ENCODE assay signal across 14 cellular contexts in genomic region chr18:62368100-62368499, GRCh38. TPM values are rescaled to one million over a fixed set of nuclear protein-coding genes. Genes with fewer than 3 reads are reported as not detected.
DNase-seq lines count a peak whose midpoint lies in the region; ATAC-seq and TF ChIP-seq lines count a peak whose summit lies in the region.
"Had no signal": no experiment of that assay in that cellular context is flagged by ENCODE, and none has a peak within 500 bp of the region (broad histone marks: within the 10 kb centered on the region; RNA-seq: fewer than 3 reads in every experiment).

No MANE protein-coding gene starts in this region.

- peaks cover 64% of the 10 kb centered on the region for H3K36me3 Mint-ChIP-seq in T-helper 2 cell treated with Interferon-gamma antibody and Interleukin-4, amounts not matched to agents 5 μg/mL and 100 μg/mL, for 36 hours (ENCODE audit: low read depth)
- H3K36me3 Mint-ChIP-seq: stimulated activated memory B cell treated with anti-CD40 and anti-IgM and Interleukin-4, amounts not matched to agents 10 μg/mL and 1 μg/mL and 100 μg/mL, for 72 hours had no signal

- DNase-seq in T-helper 2 cell treated with Interferon-gamma antibody and Interleukin-4, amounts not matched to agents 5 μg/mL and 100 μg/mL, for 36 hours (ENCODE audit: low spot score), result no peak
- DNase-seq in BE2C (no peak), ovary (no peak), heart right ventricle (no peak)
- DNase-seq: activated effector memory CD4-positive, alpha-beta T cell treated with anti-CD3 and anti-CD28 coated beads, Interleukin-2, amount 50 U/mL, for 16 hours; Caco-2; hypothalamus; Right ventricle myocardium superior had no signal

- no peaks in the 10 kb centered on the region for H3K36me3 ChIP-seq in BE2C
- H3K36me3 ChIP-seq in ovary, result no peaks in the 10 kb centered on the region
- no peaks in the 10 kb centered on the region for H3K36me3 ChIP-seq in heart right ventricle
- H3K36me3 ChIP-seq: breast epithelium had no signal

- peak; percentile 57 for ATAC-seq in GM18909 (IDR thresholded peaks at IDR 0.05; ENCODE audit: poor library complexity, unreplicated experiment)
- ATAC-seq in GM21423 (IDR thresholded peaks at IDR 0.05; ENCODE audit: unreplicated experiment), result peak; percentile 44
- peak; percentile 61 for ATAC-seq in HG03025 (IDR thresholded peaks at IDR 0.05; ENCODE audit: low FRiP score, unreplicated experiment)
- ATAC-seq in heart right ventricle, result no peak
- ATAC-seq: stimulated activated memory B cell treated with anti-CD40 and anti-IgM and Interleukin-4, amounts not matched to agents 10 μg/mL and 1 μg/mL and 100 μg/mL, for 72 hours had no signal

- no peaks in the 10 kb centered on the region for H3K27me3 Mint-ChIP-seq in T-helper 2 cell treated with Interferon-gamma antibody and Interleukin-4, amounts not matched to agents 5 μg/mL and 100 μg/mL, for 36 hours (ENCODE audit: low read depth)
- H3K27me3 Mint-ChIP-seq: stimulated activated memory B cell treated with anti-CD40 and anti-IgM and Interleukin-4, amounts not matched to agents 10 μg/mL and 1 μg/mL and 100 μg/mL, for 72 hours had no signal

- TF ChIP-seq CTCF in BE2C (IDR thresholded peaks at IDR 0.05; ENCODE audit: low read depth, low read length) (no peak), ovary (IDR thresholded peaks at IDR 0.05) (no peak), heart right ventricle (IDR thresholded peaks at IDR 0.05) (no peak)

- intact Hi-C loops in ovary (cut with DNase I), result no loop called here
- intact Hi-C loops in heart right ventricle (cut with DNase I), result loop anchor here in 1 of 10 donors (1.0 kb wide), 1 partner anchor 17 kb away; no protein-coding TSS in a partner anchor

- H3K4me1 ChIP-seq in BE2C (no peaks in the 10 kb centered on the region), ovary (ENCODE audit: insufficient read depth) (no peaks in the 10 kb centered on the region), heart right ventricle (no peaks in the 10 kb centered on the region)
- H3K4me1 ChIP-seq: breast epithelium, Caco-2 had no signal

- no peaks in the 10 kb centered on the region for H3K9me3 Mint-ChIP-seq in T-helper 2 cell treated with Interferon-gamma antibody and Interleukin-4, amounts not matched to agents 5 μg/mL and 100 μg/mL, for 36 hours
- H3K9me3 Mint-ChIP-seq: stimulated activated memory B cell treated with anti-CD40 and anti-IgM and Interleukin-4, amounts not matched to agents 10 μg/mL and 1 μg/mL and 100 μg/mL, for 72 hours had no signal

- WGBS in ovary, 3 donors, result 82 to 89% (median 87%) methylated on average over 2 of the region's 2 CpGs
- WGBS in heart right ventricle, 2 donors, result 92 to 93% methylated on average over 2 of the region's 2 CpGs

- H3K27ac ChIP-seq in ovary, result no peak overlapping the region
- H3K27ac ChIP-seq in heart right ventricle, result no peak overlapping the region
- H3K27ac ChIP-seq: breast epithelium had no signal

- no peak for TF ChIP-seq EP300 in ovary (IDR thresholded peaks at IDR 0.05)

- H3K9me3 ChIP-seq in BE2C, result no peaks in the 10 kb centered on the region
- no peaks in the 10 kb centered on the region for H3K9me3 ChIP-seq in ovary
- H3K9me3 ChIP-seq in heart right ventricle, result no peaks in the 10 kb centered on the region
- H3K9me3 ChIP-seq: breast epithelium, Caco-2 had no signal

- peak overlapping the region; percentile 27 for H3K27ac Mint-ChIP-seq in T-helper 2 cell treated with Interferon-gamma antibody and Interleukin-4, amounts not matched to agents 5 μg/mL and 100 μg/mL, for 36 hours
- H3K27ac Mint-ChIP-seq: stimulated activated memory B cell treated with anti-CD40 and anti-IgM and Interleukin-4, amounts not matched to agents 10 μg/mL and 1 μg/mL and 100 μg/mL, for 72 hours had no signal

- peak overlapping the region; percentile 4 for H3K4me3 Mint-ChIP-seq in T-helper 2 cell treated with Interferon-gamma antibody and Interleukin-4, amounts not matched to agents 5 μg/mL and 100 μg/mL, for 36 hours
- H3K4me3 Mint-ChIP-seq: stimulated activated memory B cell treated with anti-CD40 and anti-IgM and Interleukin-4, amounts not matched to agents 10 μg/mL and 1 μg/mL and 100 μg/mL, for 72 hours had no signal

- no peaks in the 10 kb centered on the region for H3K27me3 ChIP-seq in BE2C
- H3K27me3 ChIP-seq in ovary, result no peaks in the 10 kb centered on the region
- H3K27me3 ChIP-seq in heart right ventricle, result peaks cover 0 to 4% (median 0%) of the 10 kb centered on the region in 7 donors
- H3K27me3 ChIP-seq: breast epithelium had no signal

- no peak overlapping the region for H3K4me3 ChIP-seq in BE2C (ENCODE audit: low read depth, low read length)
- H3K4me3 ChIP-seq in ovary, result no peak overlapping the region
- H3K4me3 ChIP-seq in heart right ventricle, result no peak overlapping the region
- H3K4me3 ChIP-seq: breast epithelium, lung had no signal

- peaks cover 54% of the 10 kb centered on the region for H3K4me1 Mint-ChIP-seq in T-helper 2 cell treated with Interferon-gamma antibody and Interleukin-4, amounts not matched to agents 5 μg/mL and 100 μg/mL, for 36 hours (ENCODE audit: low read depth)

- TF ChIP-seq POLR2A in ovary (IDR thresholded peaks at IDR 0.05), result no peak

RNA-seq across cellular contexts. Expression of gene TNFRSF11A, which starts 43.0 kb away (rescaled TPM):
- not detected for polyA plus RNA-seq in BE2C (2012; ENCODE audit: insufficient read depth, insufficient read length, low read depth)
- total RNA-seq in ovary (1 to 10 TPM; 1.4 to 9.2 (median 1.9) TPM), heart right ventricle (1 to 10 TPM in 5 of 10 donors, under 1 TPM in 5; 0.34 to 2.7 (median 1.1) TPM)
- polyA plus RNA-seq in ovary (1 to 10 TPM in 1 of 2 donors, under 1 TPM in 1; 0.70 to 1.8 TPM), heart right ventricle (under 1 TPM; 0.29 to 0.33 TPM)

Comparison
In these comparisons a context has a peak if more than half of its experiments do, and no peak if none do; other contexts are left out.
1. ATAC-seq: peak in GM18909 (single experiment), GM21423 (single experiment) and HG03025 (single experiment); none in heart right ventricle (0 of 8).